8 cellular contexts compared by ENCODE assay signal in the genomic region with DNA sequence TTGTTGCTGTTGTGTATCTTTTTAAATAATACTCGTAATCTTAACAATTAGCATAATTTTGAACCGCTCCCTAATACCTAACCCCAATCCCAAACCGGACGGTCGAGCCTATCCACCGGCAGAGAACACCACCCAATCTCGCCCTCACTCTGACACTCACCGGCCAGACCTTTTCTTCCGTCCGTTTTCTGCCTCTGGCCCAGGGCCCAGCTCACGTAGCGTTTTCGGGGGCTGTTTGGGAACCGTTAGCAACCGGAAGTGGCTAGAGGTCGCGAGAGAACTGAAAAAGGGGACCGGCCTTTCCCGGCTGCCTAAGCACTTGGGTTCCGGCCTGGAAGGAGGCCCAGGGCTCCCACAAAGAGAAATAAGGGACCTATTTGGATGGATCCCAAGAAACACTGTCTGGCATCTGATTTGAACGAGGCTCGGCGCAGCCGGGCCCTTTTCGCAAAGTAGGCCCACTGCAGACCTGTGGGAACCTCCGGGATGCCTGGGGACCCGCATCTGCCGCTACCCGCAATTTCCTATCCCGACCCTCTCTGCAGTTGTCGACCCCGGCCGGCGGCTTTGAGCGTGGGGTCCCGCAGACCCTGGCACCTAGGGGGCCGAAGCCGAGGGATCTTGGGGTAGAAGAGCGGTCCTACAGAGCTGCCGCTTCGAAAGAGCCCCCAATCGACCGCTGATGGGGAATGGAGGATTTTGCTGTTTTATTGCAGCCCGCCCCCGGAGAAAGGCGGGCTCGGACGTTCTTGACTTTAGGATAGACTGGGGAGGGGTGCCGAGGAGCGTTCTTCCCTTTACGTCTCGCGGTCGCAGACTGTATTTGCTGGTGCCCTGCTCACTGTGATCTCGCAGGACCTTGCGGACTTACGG. TPM values are rescaled to one million over a fixed set of nuclear protein-coding genes. Genes with fewer than 3 reads are reported as not detected.
DNase-seq lines count a peak whose midpoint lies in the region; FAIRE-seq and TF ChIP-seq lines count a peak whose summit lies in the region.

No MANE protein-coding gene starts in this region.

- H3K36me3 Mint-ChIP-seq in activated naive CD4-positive, alpha-beta T cell treated with anti-CD3 and anti-CD28 coated beads for 36 hours (ENCODE audit: low read depth) = peaks cover 9% of the 10 kb centered on the region

- H3K36me3 ChIP-seq in ES-I3 (ENCODE audit: insufficient read depth, low read length) (no peaks in the 10 kb centered on the region), HAP-1 (replicated peaks) (no peaks in the 10 kb centered on the region), MM.1S (replicated peaks; ENCODE audit: insufficient read depth, low read length) (no peaks in the 10 kb centered on the region), SJCRH30 (0 out of 2 replicates have a peak, but pooled peaks cover 2% of the 10 kb centered on the region), neuronal stem cell (replicated peaks in 1 of 2; ENCODE audit: control insufficient read depth in 2 of 2, insufficient read depth in 2 of 2, low read length in 2 of 2) (peaks cover 2 to 35% of the 10 kb centered on the region in 2 donors), subcutaneous abdominal adipose tissue (ENCODE audit: control insufficient read depth in 5 of 5, insufficient read depth in 5 of 5, low read length in 5 of 5) (peaks cover 0 to 7% (median 5%) of the 10 kb centered on the region in 5 donors)

- peaks cover 43% of the 10 kb centered on the region for H3K79me2 ChIP-seq in MM.1S (ENCODE audit: low read length)

- H3K4me1 ChIP-seq in ES-I3 (ENCODE audit: insufficient read depth, low read length) = peaks cover 4% of the 10 kb centered on the region; the same call in 1 of the 2 replicates
- H3K4me1 ChIP-seq in HAP-1 = peaks cover 15% of the 10 kb centered on the region
- peaks cover 18% of the 10 kb centered on the region for H3K4me1 ChIP-seq in MM.1S (ENCODE audit: low read length)
- H3K4me1 ChIP-seq in SJCRH30 = no peaks in the 10 kb centered on the region
- peaks cover 6 to 13% of the 10 kb centered on the region in 2 donors for H3K4me1 ChIP-seq in neuronal stem cell (ENCODE audit: control insufficient read depth in 2 of 2, insufficient read depth in 1 of 2, low read depth in 1 of 2, low read length in 2 of 2)
- H3K4me1 ChIP-seq in subcutaneous abdominal adipose tissue (ENCODE audit: control insufficient read depth in 5 of 5, insufficient read depth in 5 of 5, low read length in 5 of 5) = peaks cover 5 to 45% (median 28%) of the 10 kb centered on the region in 5 donors

- H3K79me1 ChIP-seq in neuronal stem cell (ENCODE audit: low read depth, low read length) = peaks cover 3% of the 10 kb centered on the region

- no peaks in the 10 kb centered on the region for H3K27me3 ChIP-seq in HAP-1 (ENCODE audit: low read depth)
- H3K27me3 ChIP-seq in MM.1S (replicated peaks; ENCODE audit: insufficient read depth, low read length) = no peaks in the 10 kb centered on the region
- H3K27me3 ChIP-seq in SJCRH30 = no peaks in the 10 kb centered on the region
- no peaks in the 10 kb centered on the region for H3K27me3 ChIP-seq in neuronal stem cell (ENCODE audit: control insufficient read depth in 3 of 3, insufficient read depth in 3 of 3, low read depth in 1 of 3, low read length in 3 of 3)
- H3K27me3 ChIP-seq in subcutaneous abdominal adipose tissue (ENCODE audit: control insufficient read depth in 5 of 5, insufficient read depth in 4 of 5, low read length in 5 of 5) = no peaks in the 10 kb centered on the region

- H3K14ac ChIP-seq in neuronal stem cell (ENCODE audit: low read length) = no peak overlapping the region

- H3K9me3 Mint-ChIP-seq in activated naive CD4-positive, alpha-beta T cell treated with anti-CD3 and anti-CD28 coated beads for 36 hours = no peaks in the 10 kb centered on the region

- H3K4ac ChIP-seq in neuronal stem cell (ENCODE audit: low read length) = no peak overlapping the region

- H3F3A ChIP-seq in MM.1S (ENCODE audit: insufficient read depth, low read length) = peaks cover 13% of the 10 kb centered on the region

- no peak overlapping the region for H2AK5ac ChIP-seq in neuronal stem cell (ENCODE audit: low read depth, low read length)

- peak overlapping the region; percentile 89 for H3K9ac ChIP-seq in ES-I3 (ENCODE audit: low read depth, low read length)
- H3K9ac ChIP-seq in MM.1S (ENCODE audit: low read length) = peak overlapping the region; percentile 78
- peak overlapping the region; percentile 83 for H3K9ac ChIP-seq in neuronal stem cell (ENCODE audit: low read depth, low read length, poor library complexity)
- peak overlapping the region; percentile 92 to 98 (median 97) for H3K9ac ChIP-seq in subcutaneous abdominal adipose tissue (ENCODE audit: low read length in 5 of 5)

- H2BK120ac ChIP-seq in neuronal stem cell (ENCODE audit: low read depth, low read length) = no peak overlapping the region

- no peak overlapping the region for H4K91ac ChIP-seq in neuronal stem cell (ENCODE audit: low read depth, low read length, poor library complexity)

- CTCF ChIA-PET in activated naive CD4-positive, alpha-beta T cell treated with anti-CD3 and anti-CD28 coated beads for 36 hours (lab: Charles Lee) = interaction anchor here (1.1 kb wide), 1 partner anchor 11 kb away, joined by 3 read pairs; no protein-coding TSS in a partner anchor

- H3K9me3 ChIP-seq in ES-I3 (ENCODE audit: control insufficient read depth, insufficient read depth, low read length) = no peaks in the 10 kb centered on the region
- no peaks in the 10 kb centered on the region for H3K9me3 ChIP-seq in HAP-1
- no peaks in the 10 kb centered on the region for H3K9me3 ChIP-seq in MM.1S (replicated peaks; ENCODE audit: insufficient read depth, low read length)
- H3K9me3 ChIP-seq in SJCRH30 (replicated peaks) = no peaks in the 10 kb centered on the region
- H3K9me3 ChIP-seq in neuronal stem cell (replicated peaks in 1 of 2; ENCODE audit: control insufficient read depth in 2 of 2, insufficient read depth in 1 of 2, low read depth in 1 of 2, low read length in 2 of 2) = no peaks in the 10 kb centered on the region
- H3K9me3 ChIP-seq in subcutaneous abdominal adipose tissue (ENCODE audit: control insufficient read depth in 5 of 5, low read length in 5 of 5) = no peaks in the 10 kb centered on the region

- no peaks in the 10 kb centered on the region for H4K20me1 ChIP-seq in MM.1S (ENCODE audit: insufficient read depth, low read length)

- no peak for FAIRE-seq in frontal cortex (lab: Jason Lieb, UNC)

- H3K23ac ChIP-seq in neuronal stem cell (ENCODE audit: low read depth, low read length, poor library complexity) = peak overlapping the region; percentile 48

- H2BK12ac ChIP-seq in neuronal stem cell (ENCODE audit: low read length) = no peak overlapping the region

- peak overlapping the region; percentile 99 for H3K27ac Mint-ChIP-seq in activated naive CD4-positive, alpha-beta T cell treated with anti-CD3 and anti-CD28 coated beads for 36 hours

- peak overlapping the region; percentile 97 for H3K4me3 Mint-ChIP-seq in activated naive CD4-positive, alpha-beta T cell treated with anti-CD3 and anti-CD28 coated beads for 36 hours

- H3K4me2 ChIP-seq in MM.1S (ENCODE audit: low read depth, low read length) = peak overlapping the region; percentile 75
- H3K4me2 ChIP-seq in neuronal stem cell (ENCODE audit: insufficient read depth, low read length, poor library complexity, severe bottlenecking) = peak overlapping the region; percentile 70

- TF ChIP-seq CTCF in MM.1S (IDR thresholded peaks at IDR 0.05; ENCODE audit: low read length) = no peak

- in situ Hi-C loops in HAP-1 (cut with MboI; ENCODE audit: low sequenced_read_pairs) = loop anchor here (10.0 to 25.0 kb wide), 2 partner anchors 125 to 218 kb away; a partner anchor contains a TSS

- peak overlapping the region; percentile 54 for H4K8ac ChIP-seq in neuronal stem cell (ENCODE audit: low read depth, low read length)

- H3K18ac ChIP-seq in neuronal stem cell (ENCODE audit: low read length) = peak overlapping the region; percentile 94

- no peaks in the 10 kb centered on the region for H3K27me3 Mint-ChIP-seq in activated naive CD4-positive, alpha-beta T cell treated with anti-CD3 and anti-CD28 coated beads for 36 hours (ENCODE audit: low read depth)

- intact Hi-C loops in activated naive CD4-positive, alpha-beta T cell treated with anti-CD3 and anti-CD28 coated beads for 36 hours (cut with micrococcal nuclease) = loop anchor here (1.0 to 10.0 kb wide), 11 partner anchors 33 to 758 kb away; a partner anchor contains a TSS

- DNase-seq in HAP-1 (ENCODE audit: low spot score in 2 of 2) (peak; percentile 90 to 93), MM.1S (peak; percentile 86), SJCRH30 (peak; percentile 91 to 95), frontal cortex (ENCODE audit: low spot score in 2 of 2) (peak; percentile 51 to 69), neuronal stem cell (ENCODE audit: low spot score) (peak; percentile 89)
- peak; percentile 82 for DNase-seq in activated naive CD4-positive, alpha-beta T cell treated with anti-CD3 and anti-CD28 coated beads for 36 hours

- H2BK15ac ChIP-seq in neuronal stem cell (ENCODE audit: low read length) = peak overlapping the region; percentile 83

- H3K27ac ChIP-seq in MM.1S (ENCODE audit: low read length) (peak overlapping the region; percentile 65; the same call in 1 of the 2 replicates), SJCRH30 (peak overlapping the region; percentile 83), neuronal stem cell (replicated peaks; ENCODE audit: low read length) (peak overlapping the region; percentile 90), subcutaneous abdominal adipose tissue (ENCODE audit: low read depth, low read length) (peak overlapping the region; percentile 92)

- H3K9me2 ChIP-seq in MM.1S (replicated peaks; ENCODE audit: insufficient read depth, low read length) = no peaks in the 10 kb centered on the region

- H3K4me3 ChIP-seq in HAP-1 (peak overlapping the region; percentile 58), MM.1S (ENCODE audit: low read length) (peak overlapping the region; percentile 83), SJCRH30 (peak overlapping the region; percentile 80), neuronal stem cell (ENCODE audit: low read length in 2 of 2) (peak overlapping the region; percentile 61 to 79), subcutaneous abdominal adipose tissue (ENCODE audit: low read depth in 1 of 5, low read length in 5 of 5) (peak overlapping the region; percentile 70 to 93 (median 80))

- peaks cover 63% of the 10 kb centered on the region for H3K4me1 Mint-ChIP-seq in activated naive CD4-positive, alpha-beta T cell treated with anti-CD3 and anti-CD28 coated beads for 36 hours (ENCODE audit: low read depth)

- H2AFZ ChIP-seq in MM.1S (ENCODE audit: low read length) (peak overlapping the region; percentile 100), neuronal stem cell (ENCODE audit: low read length) (peak overlapping the region; percentile 93)

- peak overlapping the region; percentile 98 for H2BK5ac ChIP-seq in neuronal stem cell (ENCODE audit: low read length)

- no CpG with 5 or more reads among the region's 57 CpGs for WGBS in neuronal stem cell (ENCODE audit: extremely low coverage in 2 of 2, insufficient read length in 2 of 2, insufficient replicate concordance in 1 of 2), 2 donors

RNA-seq across cellular contexts. Expression of a gene that starts 4.9 kb away (rescaled TPM):
- 22.4 and 24.6 TPM in 2 replicates for total RNA-seq in SJCRH30 (2014; rRNA removed; shearing (Covaris generic))
- 10 to 100 TPM; 14.8 to 15.0 TPM for total RNA-seq in activated naive CD4-positive, alpha-beta T cell treated with anti-CD3 and anti-CD28 coated beads for 36 hours
- total RNA-seq in frontal cortex = 15.9 TPM
- 27.5 TPM for polyA plus RNA-seq in neuronal stem cell (2013, experiment 1 of 2)
- polyA plus RNA-seq in neuronal stem cell (2013, experiment 2 of 2) = 27.5 TPM

RNA-seq across cellular contexts. Expression of a gene that starts 12.4 kb away (rescaled TPM):
- 2.9 and 4.6 TPM in 2 replicates for total RNA-seq in SJCRH30 (2014; rRNA removed; shearing (Covaris generic))
- 1 to 10 TPM; 2.3 TPM for total RNA-seq in activated naive CD4-positive, alpha-beta T cell treated with anti-CD3 and anti-CD28 coated beads for 36 hours
- 14.3 TPM for total RNA-seq in frontal cortex
- 8.8 TPM for polyA plus RNA-seq in neuronal stem cell (2013, experiment 1 of 2)
- 8.4 TPM for polyA plus RNA-seq in neuronal stem cell (2013, experiment 2 of 2)

RNA-seq across cellular contexts. Expression of a gene that starts 56.5 kb away (rescaled TPM):
- 0.53 and 0.68 TPM in 2 replicates for total RNA-seq in SJCRH30 (2014; rRNA removed; shearing (Covaris generic))
- 1 to 10 TPM; 6.1 to 6.5 TPM for total RNA-seq in activated naive CD4-positive, alpha-beta T cell treated with anti-CD3 and anti-CD28 coated beads for 36 hours
- 1.2 TPM for total RNA-seq in frontal cortex
- polyA plus RNA-seq in neuronal stem cell (2013, experiment 1 of 2) = 0.56 TPM
- 0.69 TPM for polyA plus RNA-seq in neuronal stem cell (2013, experiment 2 of 2)

Comparison
In these comparisons a context has a peak if more than half of its experiments do, and no peak if none do; other contexts are left out.
1. Peak in every context shown above with its lines: DNase-seq, H3K4me3 ChIP-seq and H3K27ac ChIP-seq.